Comparison of ENCODE assay signal across 1 cellular context in genomic region chr9:19161257-19162025, GRCh38.
A peak's percentile ranks its signal among the peaks of the same experiment; 100 is the strongest.
TF ChIP-seq lines count a peak whose summit lies in the region.

No MANE protein-coding gene starts in this region.

TF ChIP-seq in K562, 482 proteins besides CTCF, POLR2A, EP300 and RAD21 (continued from another document and continues in another):
- TF ChIP-seq ZNF77 (CRISPR knock-in tag; IDR thresholded peaks at IDR 0.05) (no peak), DPF2 (IDR thresholded peaks at IDR 0.05) (peak; percentile 94), DEAF1 (CRISPR knock-in tag; IDR thresholded peaks at IDR 0.05) (no peak), MYC (IDR thresholded peaks at IDR 0.05; ENCODE audit: low read depth, low read length) (peak; percentile 78), MYC (CRISPR knock-in tag; IDR thresholded peaks at IDR 0.05; ENCODE audit: borderline replicate concordance, low read depth) (no peak), ZNF699 (CRISPR knock-in tag; IDR thresholded peaks at IDR 0.05; ENCODE audit: insufficient replicate concordance) (no peak), FOSL1 (tag; conservative IDR thresholded peaks at IDR 0.05) (peak; percentile 97), SLC30A9 (CRISPR knock-in tag; IDR thresholded peaks at IDR 0.05) (no peak), NRF1 (conservative IDR thresholded peaks at IDR 0.05 in 1 of 2, IDR thresholded peaks at IDR 0.05 in 1 of 2) (peak; percentile 27 to 52; a peak in 1 of 4 replicates), SNRNP70 (optimal IDR thresholded peaks at IDR 0.05; ENCODE audit: low read depth, low read length) (no peak), SOX6 (IDR thresholded peaks at IDR 0.05) (peak; percentile 94), ESRRA (IDR thresholded peaks at IDR 0.05; ENCODE audit: borderline replicate concordance, low read depth) (peak; percentile 64; the same call in 1 of the 2 replicates), MAFG (tag; conservative IDR thresholded peaks at IDR 0.05) (peak; percentile 87), TAF15 (IDR thresholded peaks at IDR 0.05; ENCODE audit: low read depth, low read length) (no peak), FOXK2 (conservative IDR thresholded peaks at IDR 0.05 in 1 of 2, IDR thresholded peaks at IDR 0.05 in 1 of 2; ENCODE audit: low read depth in 2 of 2) (peak; percentile 66; a peak in 2 of 4 replicates), ZNF785 (CRISPR knock-in tag; IDR thresholded peaks at IDR 0.05) (no peak), TAL1 (IDR thresholded peaks at IDR 0.05) (peak; percentile 71), ZNF766 (CRISPR knock-in tag; conservative IDR thresholded peaks at IDR 0.05) (peak; percentile 81), E2F4 (CRISPR knock-in tag; IDR thresholded peaks at IDR 0.05; ENCODE audit: low read depth) (no peak), ARID1B (IDR thresholded peaks at IDR 0.05) (peak; percentile 92), ATF3 (IDR thresholded peaks at IDR 0.05) (peak; percentile 93), ATF3 (CRISPR knock-in tag; conservative IDR thresholded peaks at IDR 0.05) (no peak; the same call in 1 of the 2 replicates), ATF7 (IDR thresholded peaks at IDR 0.05) (peak; percentile 90), SMARCC2 (IDR thresholded peaks at IDR 0.05; ENCODE audit: low read depth) (peak; percentile 51; the same call in 1 of the 2 replicates), NONO (IDR thresholded peaks at IDR 0.05; ENCODE audit: low read depth in 2 of 2, low read length in 1 of 2) (0 out of 4 replicates have a peak, but pooled peaks of 1 of the 2 experiments have one; percentile 42), SMARCB1 (IDR thresholded peaks at IDR 0.05; ENCODE audit: insufficient read length, low read depth) (no peak), NCOR1 (IDR thresholded peaks at IDR 0.05) (peak; percentile 98), TBL1XR1 (IDR thresholded peaks at IDR 0.05; ENCODE audit: low read length in 2 of 2) (peak; percentile 37 to 99; a peak in 3 of 4 replicates), STAG1 (CRISPR knock-in tag; IDR thresholded peaks at IDR 0.05; ENCODE audit: borderline replicate concordance) (no peak), E2F6 (IDR thresholded peaks at IDR 0.05; ENCODE audit: borderline replicate concordance in 1 of 2, extremely low read depth in 1 of 2, insufficient read depth in 1 of 2, insufficient read length in 1 of 2, low read depth in 1 of 2, low read length in 1 of 2, poor library complexity in 1 of 2, severe bottlenecking in 1 of 2) (no peak), USF1 (CRISPR knock-in tag; IDR thresholded peaks at IDR 0.05) (peak; percentile 45), CEBPG (CRISPR knock-in tag; IDR thresholded peaks at IDR 0.05) (peak; percentile 96), CEBPG (tag; conservative IDR thresholded peaks at IDR 0.05 in 1 of 2, IDR thresholded peaks at IDR 0.05 in 1 of 2) (peak; percentile 99), HES1 (IDR thresholded peaks at IDR 0.05; ENCODE audit: low read depth) (peak; percentile 64; the same call in 1 of the 2 replicates), MLLT1 (IDR thresholded peaks at IDR 0.05) (peak in 1 of 2 experiments; percentile 37; a peak in 1 of 4 replicates), TCF3 (CRISPR knock-in tag; IDR thresholded peaks at IDR 0.05) (peak; percentile 75), LEF1 (IDR thresholded peaks at IDR 0.05) (peak; percentile 96), ZNF395 (CRISPR knock-in tag; IDR thresholded peaks at IDR 0.05) (peak; percentile 71; the same call in 1 of the 2 replicates), ZNF324 (CRISPR knock-in tag; IDR thresholded peaks at IDR 0.05) (no peak), SMARCA4 (IDR thresholded peaks at IDR 0.05) (peak; percentile 93), CHAMP1 (IDR thresholded peaks at IDR 0.05) (peak; percentile 62; the same call in 1 of the 2 replicates), ZNF609 (CRISPR knock-in tag; IDR thresholded peaks at IDR 0.05; ENCODE audit: borderline replicate concordance) (no peak), MAFK (IDR thresholded peaks at IDR 0.05; ENCODE audit: low read length) (peak; percentile 77; the same call in 1 of the 2 replicates), HDAC1 (IDR thresholded peaks at IDR 0.05) (peak in 1 of 2 experiments; percentile 66; a peak in 2 of 4 replicates), ZKSCAN8 (CRISPR knock-in tag; IDR thresholded peaks at IDR 0.05) (0 out of 2 replicates have a peak, but pooled peaks have one; percentile 23), ARNT (IDR thresholded peaks at IDR 0.05) (peak; percentile 22 to 96; a peak in 3 of 4 replicates), CREB3L1 (IDR thresholded peaks at IDR 0.05; ENCODE audit: borderline replicate concordance, low read depth) (peak; percentile 95), MTA1 (IDR thresholded peaks at IDR 0.05; ENCODE audit: borderline replicate concordance) (peak; percentile 38; the same call in 1 of the 2 replicates), TEAD2 (tag; IDR thresholded peaks at IDR 0.05) (peak; percentile 79; the same call in 1 of the 2 replicates), BACH1 (tag; IDR thresholded peaks at IDR 0.05) (peak; percentile 66; the same call in 1 of the 2 replicates)
